24 cellular contexts compared by ENCODE assay signal in genomic region chr9:85505612-85506011, GRCh38.
A peak's percentile ranks its signal among the peaks of the same experiment; 100 is the strongest.
DNase-seq lines count a peak whose midpoint lies in the region; ATAC-seq and TF ChIP-seq lines count a peak whose summit lies in the region.
"Had no signal": no experiment of that assay in that cellular context is flagged by ENCODE, and none has a peak within 500 bp of the region (broad histone marks: within the 10 kb centered on the region; RNA-seq: fewer than 3 reads in every experiment).

No MANE protein-coding gene starts in this region.

- POLR2A ChIA-PET in WTC11 (lab: Charles Lee) = no interaction called here

- H3K4ac ChIP-seq in mesendoderm (ENCODE audit: low read depth, low read length) = no peak overlapping the region

- H3K4me2 ChIP-seq in mesendoderm (ENCODE audit: low read length) = no peak overlapping the region
- H3K4me2 ChIP-seq: BLaER1 had no signal

- no peak overlapping the region for H3K18ac ChIP-seq in mesendoderm (ENCODE audit: low read length)

- H3K36me3 Mint-ChIP-seq in WTC11 (no peaks in the 10 kb centered on the region), osteocyte (ENCODE audit: unreplicated experiment) (no peaks in the 10 kb centered on the region)
- H3K36me3 Mint-ChIP-seq: CD14-positive monocyte; CD4-positive, alpha-beta memory T cell; CD4-positive, CD25-positive, alpha-beta regulatory T cell; CD8-positive, alpha-beta memory T cell had no signal

- CTCF ChIA-PET in WTC11 (lab: Charles Lee) = no interaction called here

- no peak for ATAC-seq in WTC11
- ATAC-seq: GM12878 had no signal

- H2AK5ac ChIP-seq in mesendoderm (ENCODE audit: low read length) = no peak overlapping the region

- H2BK5ac ChIP-seq in mesendoderm (ENCODE audit: low read length) = no peak overlapping the region

- peak overlapping the region; percentile 60; the same call in 1 of the 2 replicates for H3K27ac Mint-ChIP-seq in WTC11
- H3K27ac Mint-ChIP-seq in osteocyte (ENCODE audit: unreplicated experiment) = no peak overlapping the region
- H3K27ac Mint-ChIP-seq: CD14-positive monocyte; CD4-positive, alpha-beta memory T cell; CD4-positive, CD25-positive, alpha-beta regulatory T cell; CD8-positive, alpha-beta memory T cell had no signal

- no peaks in the 10 kb centered on the region for H3K9me3 ChIP-seq in sigmoid colon
- H3K9me3 ChIP-seq: BE2C, BLaER1 had no signal

- H3K27me3 Mint-ChIP-seq in WTC11 (ENCODE audit: low read depth) = peaks cover 4% of the 10 kb centered on the region; the same call in 1 of the 2 replicates
- H3K27me3 Mint-ChIP-seq in osteocyte (ENCODE audit: unreplicated experiment) = peaks cover 17% of the 10 kb centered on the region

- no peak overlapping the region for H3K27ac ChIP-seq in mesendoderm (ENCODE audit: low read depth, low read length)
- H3K27ac ChIP-seq in sigmoid colon = no peak overlapping the region
- H3K27ac ChIP-seq: BLaER1 had no signal

- no peak for TF ChIP-seq POLR2A in sigmoid colon (IDR thresholded peaks at IDR 0.05)

- no peaks in the 10 kb centered on the region for H3K4me1 ChIP-seq in mesendoderm (ENCODE audit: control insufficient read depth, low read depth, low read length)
- no peaks in the 10 kb centered on the region for H3K4me1 ChIP-seq in sigmoid colon
- H3K4me1 ChIP-seq: BLaER1 had no signal

- H3K79me1 ChIP-seq in mesendoderm (ENCODE audit: low read length) = no peaks in the 10 kb centered on the region

- H3K4me3 ChIP-seq in mesendoderm (ENCODE audit: low read length) = no peak overlapping the region
- H3K4me3 ChIP-seq in sigmoid colon = no peak overlapping the region
- H3K4me3 ChIP-seq: BLaER1, GM12878 had no signal

- DNase-seq in WTC11 (ENCODE audit: low spot score) = no peak
- DNase-seq in mesendoderm = no peak
- DNase-seq in osteocyte (ENCODE audit: extremely low spot score, unreplicated experiment) = peak; percentile 77
- no peak for DNase-seq in sigmoid colon
- DNase-seq in activated naive CD4-positive, alpha-beta T cell treated with anti-CD3 and anti-CD28 coated beads, Interleukin-2, amount 50 U/mL, for 16 hours = no peak
- no peak for DNase-seq in MV-4-11 (lab: John Stamatoyannopoulos, UW)
- DNase-seq: 8988T; ACHN; BE2C; C1 segment of cervical spinal cord; CD4-positive, alpha-beta memory T cell; CD4-positive, CD25-positive, alpha-beta regulatory T cell; CD8-positive, alpha-beta memory T cell; COR-L47; DMS 273 treated with DMSO at 0.1 percent for 48 hours; DMS153; DMS53; DMS79; DND-41; EL; GDM1 had no signal

- H3K36me3 ChIP-seq in mesendoderm (ENCODE audit: control insufficient read depth, insufficient read depth, low read length) (no peaks in the 10 kb centered on the region), sigmoid colon (no peaks in the 10 kb centered on the region)
- H3K36me3 ChIP-seq: BE2C, BLaER1 had no signal

- no peak overlapping the region for H2BK15ac ChIP-seq in mesendoderm (replicated peaks; ENCODE audit: low read depth)

- intact Hi-C loops in sigmoid colon (cut with DNase I) = no loop called here

- TF ChIP-seq CTCF in WTC11 (IDR thresholded peaks at IDR 0.05) (no peak), osteocyte (IDR thresholded peaks at IDR 0.05) (no peak), sigmoid colon (IDR thresholded peaks at IDR 0.05) (no peak)

- H3K9me3 Mint-ChIP-seq in WTC11 = no peaks in the 10 kb centered on the region
- H3K9me3 Mint-ChIP-seq in osteocyte (ENCODE audit: unreplicated experiment) = no peaks in the 10 kb centered on the region
- H3K9me3 Mint-ChIP-seq: CD8-positive, alpha-beta memory T cell had no signal

- H3K23ac ChIP-seq in mesendoderm (ENCODE audit: low read length) = peak overlapping the region; percentile 15

- H4K8ac ChIP-seq in mesendoderm (ENCODE audit: low read depth, low read length) = no peak overlapping the region

- H3K4me1 Mint-ChIP-seq in WTC11 = peaks cover 3% of the 10 kb centered on the region; the same call in 1 of the 2 replicates
- H3K4me1 Mint-ChIP-seq in osteocyte (ENCODE audit: unreplicated experiment) = no peaks in the 10 kb centered on the region

- no peak overlapping the region for H3K4me3 Mint-ChIP-seq in WTC11
- no peak overlapping the region for H3K4me3 Mint-ChIP-seq in osteocyte (ENCODE audit: unreplicated experiment)
- H3K4me3 Mint-ChIP-seq: CD14-positive monocyte; CD4-positive, alpha-beta memory T cell; CD4-positive, CD25-positive, alpha-beta regulatory T cell; CD8-positive, alpha-beta memory T cell had no signal

- H3K9ac ChIP-seq in mesendoderm (ENCODE audit: low read length) = no peak overlapping the region
- H3K9ac ChIP-seq: BLaER1 had no signal

- no peak overlapping the region for H2BK120ac ChIP-seq in mesendoderm (ENCODE audit: low read depth, low read length)

- TF ChIP-seq EP300 in sigmoid colon (IDR thresholded peaks at IDR 0.05) = no peak

- no CpG with 5 or more reads among the region's 7 CpGs for WGBS in mesendoderm (ENCODE audit: extremely low coverage, insufficient coverage, low lambda C conversion rate)
- 87 to 90% methylated on average over 7 of the region's 7 CpGs for WGBS in sigmoid colon, 2 donors

- no peak overlapping the region for H3K56ac ChIP-seq in mesendoderm (ENCODE audit: low read length)

- H3K79me2 ChIP-seq in mesendoderm (ENCODE audit: control insufficient read depth, insufficient read depth, low read length) = no peaks in the 10 kb centered on the region

- no peak overlapping the region for H4K5ac ChIP-seq in mesendoderm (ENCODE audit: low read length)

- H3K27me3 ChIP-seq in mesendoderm (ENCODE audit: insufficient read depth, low read length, poor library complexity) = no peaks in the 10 kb centered on the region
- no peaks in the 10 kb centered on the region for H3K27me3 ChIP-seq in sigmoid colon
- H3K27me3 ChIP-seq: BE2C, BLaER1 had no signal

TF ChIP-seq in WTC11, 78 proteins besides CTCF, POLR2A, EP300 and RAD21:
- no peak for TF ChIP-seq CREB1 (CRISPR knock-in tag; IDR thresholded peaks at IDR 0.05)
- TF ChIP-seq ATF3 (CRISPR knock-in tag; conservative IDR thresholded peaks at IDR 0.05) = no peak
- no peak for TF ChIP-seq PREB (CRISPR knock-in tag; IDR thresholded peaks at IDR 0.05; ENCODE audit: borderline replicate concordance)
- TF ChIP-seq NFE2L1 (CRISPR knock-in tag; IDR thresholded peaks at IDR 0.05) = no peak
- no peak for TF ChIP-seq FOXP1 (CRISPR knock-in tag; IDR thresholded peaks at IDR 0.05; ENCODE audit: borderline replicate concordance)
- no peak for TF ChIP-seq MYBL2 (CRISPR knock-in tag; IDR thresholded peaks at IDR 0.05)
- no peak for TF ChIP-seq ZNF219 (CRISPR knock-in tag; IDR thresholded peaks at IDR 0.05; ENCODE audit: borderline replicate concordance)
- no peak for TF ChIP-seq ATF1 (CRISPR knock-in tag; IDR thresholded peaks at IDR 0.05)
- TF ChIP-seq FOXP4 (CRISPR knock-in tag; IDR thresholded peaks at IDR 0.05) = no peak
- TF ChIP-seq ZNF317 (CRISPR knock-in tag; IDR thresholded peaks at IDR 0.05; ENCODE audit: borderline replicate concordance, low read depth) = no peak
- TF ChIP-seq ETV6 (CRISPR knock-in tag; IDR thresholded peaks at IDR 0.05) = no peak
- TF ChIP-seq GTF2I (CRISPR knock-in tag; conservative IDR thresholded peaks at IDR 0.05) = no peak
